In the genomic region with DNA sequence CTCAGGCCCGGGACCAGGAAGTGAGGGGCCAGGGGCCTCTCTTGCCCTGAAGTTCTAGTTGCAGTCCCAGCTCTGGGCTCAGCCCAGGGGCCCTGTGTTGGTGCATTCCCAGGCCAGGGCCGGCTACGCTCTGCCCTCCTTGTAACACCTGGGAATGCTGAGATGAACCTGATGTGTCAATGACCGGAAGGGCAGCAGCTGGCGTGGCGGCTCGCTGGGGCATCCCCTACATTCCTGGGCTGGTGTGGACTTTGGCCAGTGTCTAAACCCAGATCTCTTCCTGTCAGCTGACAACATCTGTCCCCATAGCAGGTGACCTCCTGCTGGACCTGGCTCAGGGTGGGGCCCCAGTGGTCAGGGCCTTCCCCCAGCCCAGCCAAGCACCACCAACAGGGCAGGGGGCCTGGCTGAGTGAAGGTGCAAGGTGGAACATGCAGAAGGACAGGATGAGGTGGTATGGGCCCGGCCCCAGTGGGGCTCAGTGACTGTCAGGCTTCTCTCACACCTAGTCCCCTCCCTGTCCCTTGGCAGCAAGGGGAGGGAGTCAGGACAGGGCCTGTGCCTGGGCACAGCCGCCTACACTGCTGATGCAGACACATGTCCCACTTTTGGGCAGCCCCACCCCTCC, we compare ENCODE assay signal across 30 cellular contexts. TPM values are rescaled to one million over a fixed set of nuclear protein-coding genes. Genes with fewer than 3 reads are reported as not detected.
DNase-seq lines count a peak whose midpoint lies in the region; ATAC-seq and TF ChIP-seq lines count a peak whose summit lies in the region.
"Had no signal": no experiment of that assay in that cellular context is flagged by ENCODE, and none has a peak within 500 bp of the region (broad histone marks: within the 10 kb centered on the region; RNA-seq: fewer than 3 reads in every experiment).

No MANE protein-coding gene starts in this region.

- WGBS in right lobe of liver (ENCODE audit: insufficient coverage, low coverage, low lambda C conversion rate, missing lambda C conversion rate), result 20% methylated on average over 1 of the region's 9 CpGs

- no peak for TF ChIP-seq CTCF in colonic mucosa (IDR thresholded peaks at IDR 0.05)
- TF ChIP-seq CTCF in right lobe of liver (IDR thresholded peaks at IDR 0.05), result no peak

- DNase-seq in A172 (ENCODE audit: low spot score) (peak; percentile 67), HK-2 (ENCODE audit: unreplicated experiment) (peak; percentile 54), colonic mucosa (peak; percentile 82), right lobe of liver (peak; percentile 89 to 96 (median 93)), cerebellum (ENCODE audit: low spot score) (no peak), T1000 (lab: John Stamatoyannopoulos, UW) (no peak)
- DNase-seq: activated CD8-positive, alpha-beta T cell treated with anti-CD3 and anti-CD28 coated beads for 36 hours; activated gamma-delta T cell; activated naive CD8-positive, alpha-beta T cell treated with anti-CD3 and anti-CD28 coated beads, Interleukin-2, amount 50 U/mL, for 24 hours; activated T-cell treated with anti-CD3 and anti-CD28 coated beads for 4 hours; BE2C; COR-L47; effector memory CD4-positive, alpha-beta T cell; foreskin melanocyte; IMR-90; mammary epithelial cell; NCI-H1092 treated with DMSO at 0.1 percent for 48 hours; NCI-H2029 treated with DMSO at 0.1 percent for 48 hours; psoas muscle; stimulated activated CD4-positive, alpha-beta T cell treated with anti-CD3 and anti-CD28 coated beads, Interleukin-2, amount 100 ng/mL, for 24 hours had no signal

- H3K4me1 ChIP-seq in colonic mucosa, result peaks cover 12% of the 10 kb centered on the region
- peaks cover 0 to 51% (median 13%) of the 10 kb centered on the region in 4 donors for H3K4me1 ChIP-seq in right lobe of liver
- H3K4me1 ChIP-seq: BE2C, HAP-1, psoas muscle had no signal

- no peaks in the 10 kb centered on the region for H3K9me3 ChIP-seq in colonic mucosa
- no peaks in the 10 kb centered on the region for H3K9me3 ChIP-seq in right lobe of liver
- H3K9me3 ChIP-seq: BE2C, HAP-1, neutrophil, psoas muscle, vagina had no signal

- TF ChIP-seq POLR2A in right lobe of liver (IDR thresholded peaks at IDR 0.05), result no peak

- H3K36me3 ChIP-seq in colonic mucosa (peaks cover 6% of the 10 kb centered on the region), right lobe of liver (peaks cover 0 to 6% (median 0%) of the 10 kb centered on the region in 4 donors)
- H3K36me3 ChIP-seq: BE2C, HAP-1, vagina had no signal

- peak overlapping the region; percentile 50 to 63 for H3K9ac ChIP-seq in colonic mucosa (ENCODE audit: low read depth in 2 of 2, low read length in 2 of 2)

- peak; percentile 80 to 85 (median 83) for ATAC-seq in right lobe of liver
- no peak for ATAC-seq in HG03571 (IDR thresholded peaks at IDR 0.05; ENCODE audit: unreplicated experiment)
- no peak for ATAC-seq in GM18909 (IDR thresholded peaks at IDR 0.05; ENCODE audit: poor library complexity, unreplicated experiment)
- ATAC-seq: activated CD4-positive, CD25-positive, alpha-beta regulatory T cell treated with anti-CD3 and anti-CD28 coated beads, Interleukin-2, amount 50 U/mL, for 24 hours; activated CD8-positive, alpha-beta T cell treated with anti-CD3 and anti-CD28 coated beads for 36 hours; activated naive CD8-positive, alpha-beta T cell treated with anti-CD3 and anti-CD28 coated beads, Interleukin-2, amount 50 U/mL, for 24 hours had no signal

- H3K27me3 ChIP-seq in colonic mucosa (no peaks in the 10 kb centered on the region), right lobe of liver (no peaks in the 10 kb centered on the region)
- H3K27me3 ChIP-seq: BE2C, vagina had no signal

- intact Hi-C loops in colonic mucosa (cut with DNase I) (no loop called here), right lobe of liver (cut with DNase I) (no loop called here)

- no peak overlapping the region for H3K4me3 ChIP-seq in colonic mucosa
- H3K4me3 ChIP-seq in right lobe of liver, result no peak overlapping the region
- H3K4me3 ChIP-seq: HAP-1, psoas muscle, smooth muscle cell, vagina had no signal

- peak overlapping the region; percentile 63 for H3K27ac ChIP-seq in colonic mucosa
- peak overlapping the region; percentile 43 to 81 (median 56) for H3K27ac ChIP-seq in right lobe of liver
- H3K27ac ChIP-seq: HL-60, neutrophil, psoas muscle, vagina had no signal

RNA-seq across cellular contexts. Expression of gene FAM83G, which starts 15.9 kb away (rescaled TPM):
- 26.3 and 29.5 TPM in 2 replicates for total RNA-seq in A172 (2014; rRNA removed; shearing (Covaris generic))
- total RNA-seq in colonic mucosa (10 to 100 TPM; 24.4 to 24.8 TPM), right lobe of liver (10 to 100 TPM; 10.1 to 41.7 (median 21.5) TPM), cerebellum (2.5 TPM)

RNA-seq across cellular contexts. Expression of gene SLC5A10, which starts 36.7 kb away (rescaled TPM):
- 0.22 TPM in 1 of 2 replicates, not detected in the other for total RNA-seq in A172 (2014; rRNA removed; shearing (Covaris generic))
- under 1 TPM in 1 of 2 donors, not detected in 1; 0.16 TPM for total RNA-seq in colonic mucosa
- total RNA-seq in right lobe of liver, result under 1 TPM in 2 of 6 experiments, not detected in 4; 0.07 to 0.14 TPM
- total RNA-seq in cerebellum, result 0.09 TPM
- total RNA-seq: activated CD8-positive, alpha-beta T cell treated with anti-CD3 and anti-CD28 coated beads for 36 hours; chondrocyte; IMR-90; mammary epithelial cell; myocyte; psoas muscle; smooth muscle cell; vagina had no signal

RNA-seq across cellular contexts. Expression of gene GRAP, which starts 58.1 kb away (rescaled TPM):
- total RNA-seq in A172 (2014; rRNA removed; shearing (Covaris generic)), result 0.02 TPM in 1 of 2 replicates, not detected in the other
- 1 to 10 TPM in 1 of 2 donors, under 1 TPM in 1; 0.93 to 1.1 TPM for total RNA-seq in colonic mucosa
- total RNA-seq in right lobe of liver, result 1 to 10 TPM; 2.6 to 6.1 (median 4.2) TPM
- 1.9 TPM for total RNA-seq in cerebellum
- total RNA-seq: mammary epithelial cell, myocyte, smooth muscle cell had no signal

Comparison
In these comparisons a context has a peak if more than half of its experiments do, and no peak if none do; other contexts are left out.
1. DNase-seq: peak in A172 (single experiment), HK-2 (single experiment), colonic mucosa (single experiment) and right lobe of liver (3 of 3); none in cerebellum (single experiment) and T1000 (single experiment).
2. ATAC-seq: peak in right lobe of liver (4 of 4); none in HG03571 (single experiment) and GM18909 (single experiment).